19 cellular contexts compared by ENCODE assay signal in genomic region chr3:106965286-106965685, GRCh38.
A peak's percentile ranks its signal among the peaks of the same experiment; 100 is the strongest.
DNase-seq lines count a peak whose midpoint lies in the region; ATAC-seq, FAIRE-seq and TF ChIP-seq lines count a peak whose summit lies in the region.
"Had no signal": no experiment of that assay in that cellular context is flagged by ENCODE, and none has a peak within 500 bp of the region (broad histone marks: within the 10 kb centered on the region; RNA-seq: fewer than 3 reads in every experiment).

No MANE protein-coding gene starts in this region.

- no peaks in the 10 kb centered on the region for H3K79me2 ChIP-seq in H1 (ENCODE audit: control insufficient read depth in 1 of 2, insufficient read depth in 2 of 2, low read length in 2 of 2)

- H2AK5ac ChIP-seq in H1 (ENCODE audit: low read depth, low read length) = no peak overlapping the region

- POLR2A ChIA-PET in H1 (lab: Charles Lee; ENCODE audit: partially characterized antibody) = no interaction called here

- H3K4me1 ChIP-seq in left ventricle myocardium inferior (peaks cover 28% of the 10 kb centered on the region), right cardiac atrium (ENCODE audit: control insufficient read depth, insufficient read depth, low read length) (no peaks in the 10 kb centered on the region), H1 (replicated peaks in 1 of 4; ENCODE audit: control insufficient read depth in 3 of 4, insufficient read depth in 4 of 4, low read length in 3 of 4) (no peaks in the 10 kb centered on the region; a peak in 2 of 7 replicates), neuron (ENCODE audit: insufficient read depth, low read length) (peaks cover 23% of the 10 kb centered on the region)
- H3K4me1 ChIP-seq: BLaER1 treated with 17β-estradiol and CSF1 and Interleukin-3, amounts not matched to agents 10 nM and 100 nM had no signal

- H3K4me3 Mint-ChIP-seq in type B pancreatic cell = no peak overlapping the region
- H3K4me3 Mint-ChIP-seq: CD8-positive, alpha-beta memory T cell had no signal

- WGBS in right cardiac atrium = 62% methylated on average over 3 of the region's 3 CpGs
- WGBS in H1 (ENCODE audit: extremely low coverage in 1 of 2, insufficient coverage in 1 of 2, insufficient read length in 1 of 2, insufficient replicate concordance in 2 of 2, low coverage in 1 of 2, low lambda C conversion rate in 2 of 2, missing lambda C conversion rate in 1 of 2), 2 experiments = 90% methylated on average over 3 of the region's 3 CpGs; no CpG with 5 or more reads in 1 of the 2 experiments

- no peak overlapping the region for H2BK120ac ChIP-seq in H1 (replicated peaks; ENCODE audit: low read depth, low read length)

- no peak overlapping the region for H4K8ac ChIP-seq in H1 (ENCODE audit: extremely low read depth, insufficient read depth, low read length)

- ATAC-seq in right cardiac atrium (no peak), HG03342 (IDR thresholded peaks at IDR 0.05; ENCODE audit: unreplicated experiment) (no peak)

- no peak overlapping the region for H2BK15ac ChIP-seq in H1 (ENCODE audit: low read length)

- H2BK5ac ChIP-seq in H1 (ENCODE audit: low read depth, low read length) = no peak overlapping the region

- H3K36me3 Mint-ChIP-seq in type B pancreatic cell = no peaks in the 10 kb centered on the region
- H3K36me3 Mint-ChIP-seq: CD8-positive, alpha-beta memory T cell had no signal

- intact Hi-C loops in left ventricle myocardium inferior (cut with micrococcal nuclease) = no loop called here
- intact Hi-C loops in right cardiac atrium (cut with DNase I) = no loop called here

- no peak overlapping the region for H3K14ac ChIP-seq in H1 (ENCODE audit: insufficient read length)

- no peaks in the 10 kb centered on the region for H3K23me2 ChIP-seq in H1 (ENCODE audit: low read depth, low read length)

- no peaks in the 10 kb centered on the region for H3K79me1 ChIP-seq in H1 (ENCODE audit: low read depth, low read length)

- H3K4me1 Mint-ChIP-seq in type B pancreatic cell (ENCODE audit: unreplicated experiment) = peaks cover 20% of the 10 kb centered on the region
- H3K4me1 Mint-ChIP-seq: CD8-positive, alpha-beta memory T cell had no signal

- no peak overlapping the region for H3K4me2 ChIP-seq in H1 (ENCODE audit: insufficient read depth in 1 of 2, low read depth in 2 of 2, low read length in 2 of 2)
- H3K4me2 ChIP-seq: BLaER1 treated with 17β-estradiol and CSF1 and Interleukin-3, amounts not matched to agents 10 nM and 100 nM had no signal

- H2BK20ac ChIP-seq in H1 (ENCODE audit: low read length) = no peak overlapping the region

- no peak overlapping the region for H3K9ac ChIP-seq in H1 (replicated peaks in 1 of 4; ENCODE audit: extremely low read depth in 1 of 4, low read depth in 3 of 4, low read length in 3 of 4)
- H3K9ac ChIP-seq: BLaER1 treated with 17β-estradiol and CSF1 and Interleukin-3, amounts not matched to agents 10 nM and 100 nM had no signal

- FAIRE-seq in H1 (lab: Jason Lieb, UNC) = no peak
- FAIRE-seq: HTR-8/SVneo had no signal

- H3K27me3 ChIP-seq in left ventricle myocardium inferior (ENCODE audit: low read depth) (no peaks in the 10 kb centered on the region), right cardiac atrium (ENCODE audit: control insufficient read depth, insufficient read depth) (no peaks in the 10 kb centered on the region), H1 (replicated peaks in 1 of 4; ENCODE audit: control insufficient read depth in 3 of 4, extremely low read depth in 1 of 4, insufficient read depth in 3 of 4, low read length in 3 of 4) (no peaks in the 10 kb centered on the region), neuron (ENCODE audit: insufficient read depth, low read length) (no peaks in the 10 kb centered on the region)
- H3K27me3 ChIP-seq: BLaER1 treated with 17β-estradiol and CSF1 and Interleukin-3, amounts not matched to agents 10 nM and 100 nM had no signal

- TF ChIP-seq CTCF in left ventricle myocardium inferior (IDR thresholded peaks at IDR 0.05; ENCODE audit: borderline replicate concordance) (no peak), H1 (IDR thresholded peaks at IDR 0.05; ENCODE audit: control extremely low read depth in 1 of 3, insufficient read depth in 1 of 3, low read depth in 1 of 3, low read length in 3 of 3) (no peak), type B pancreatic cell (conservative IDR thresholded peaks at IDR 0.05) (no peak)

- H4K5ac ChIP-seq in H1 (ENCODE audit: insufficient read length, low read depth, low read length) = no peak overlapping the region

- H3K4me3 ChIP-seq in left ventricle myocardium inferior (no peak overlapping the region), right cardiac atrium (ENCODE audit: low read length) (no peak overlapping the region), H1 (ENCODE audit: extremely low read depth in 1 of 4, insufficient read depth in 2 of 4, low read depth in 3 of 4, low read length in 4 of 4) (no peak overlapping the region), neuron (ENCODE audit: low read length) (no peak overlapping the region)
- H3K4me3 ChIP-seq: BLaER1 treated with 17β-estradiol and CSF1 and Interleukin-3, amounts not matched to agents 10 nM and 100 nM had no signal

- H3K27ac Mint-ChIP-seq in type B pancreatic cell = no peak overlapping the region
- H3K27ac Mint-ChIP-seq: CD8-positive, alpha-beta memory T cell had no signal

- CTCF ChIA-PET in H1 (lab: Charles Lee; ENCODE audit: partially characterized antibody) = interaction anchor here (0.7 kb wide), 1 partner anchor 99 kb away, joined by 3 read pairs; no protein-coding TSS in a partner anchor

- H2AFZ ChIP-seq in H1 (ENCODE audit: low read length) (peak overlapping the region; percentile 90), neuron (ENCODE audit: low read depth, low read length) (peak overlapping the region; percentile 44)

- H2BK12ac ChIP-seq in H1 (ENCODE audit: low read depth, low read length) = no peak overlapping the region

- TF ChIP-seq EP300 in H1 (IDR thresholded peaks at IDR 0.05; ENCODE audit: borderline replicate concordance in 1 of 2, low read depth in 2 of 2, low read length in 2 of 2) = no peak

- TF ChIP-seq POLR2A in H1 (IDR thresholded peaks at IDR 0.05; ENCODE audit: control extremely low read depth in 1 of 2, low read depth in 2 of 2, low read length in 2 of 2) = no peak

- no peak overlapping the region for H3K23ac ChIP-seq in H1 (ENCODE audit: insufficient read length)

- no peaks in the 10 kb centered on the region for H3K9me3 Mint-ChIP-seq in type B pancreatic cell
- H3K9me3 Mint-ChIP-seq: CD8-positive, alpha-beta memory T cell had no signal

- no peak overlapping the region for H3K56ac ChIP-seq in H1 (replicated peaks; ENCODE audit: insufficient read length, low read depth, low read length)

- H4K20me1 ChIP-seq in H1 (replicated peaks in 1 of 2; ENCODE audit: control insufficient read depth in 1 of 2, insufficient read depth in 2 of 2, low read length in 2 of 2) = no peaks in the 10 kb centered on the region
- H4K20me1 ChIP-seq: BLaER1 treated with 17β-estradiol and CSF1 and Interleukin-3, amounts not matched to agents 10 nM and 100 nM had no signal

- DNase-seq in left ventricle myocardium inferior (no peak), right cardiac atrium (no peak), H1 (ENCODE audit: low read depth in 1 of 2, low spot score in 2 of 2) (no peak), HuH-7 (ENCODE audit: low spot score) (no peak), NK-92 (lab: John Stamatoyannopoulos, UW; ENCODE audit: unreplicated experiment) (no peak), type B pancreatic cell (ENCODE audit: extremely low spot score, unreplicated experiment) (no peak)
- DNase-seq: CD8-positive, alpha-beta memory T cell; H7; MV-4-11; NCI-H2029; NCI-H2171 treated with DMSO at 0.1 percent for 48 hours; NCI-H446 treated with DMSO at 0.1 percent for 48 hours; OCI-M1; SIG-M5 had no signal

- no peak for TF ChIP-seq RAD21 in H1 (IDR thresholded peaks at IDR 0.05 in 1 of 2, conservative IDR thresholded peaks at IDR 0.05 in 1 of 2; ENCODE audit: low read depth in 2 of 2, low read length in 2 of 2)

- H3K18ac ChIP-seq in H1 (ENCODE audit: extremely low read depth, low read length) = no peak overlapping the region

- no peaks in the 10 kb centered on the region for H3K9me3 ChIP-seq in left ventricle myocardium inferior (replicated peaks)
- no peaks in the 10 kb centered on the region for H3K9me3 ChIP-seq in right cardiac atrium (ENCODE audit: control insufficient read depth, low read length)
- no peaks in the 10 kb centered on the region for H3K9me3 ChIP-seq in H1 (ENCODE audit: insufficient read depth in 2 of 2, low read depth in 1 of 2, low read length in 1 of 2)
- no peaks in the 10 kb centered on the region for H3K9me3 ChIP-seq in neuron (ENCODE audit: low read length)

- no peak overlapping the region for H4K91ac ChIP-seq in H1 (replicated peaks; ENCODE audit: insufficient read length, low read length)

- peak overlapping the region; percentile 22 for H3K27ac ChIP-seq in left ventricle myocardium inferior (replicated peaks)
- H3K27ac ChIP-seq in right cardiac atrium (ENCODE audit: low read length) = no peak overlapping the region
- no peak overlapping the region for H3K27ac ChIP-seq in H1 (ENCODE audit: low read depth, low read length)
- H3K27ac ChIP-seq: BLaER1 treated with 17β-estradiol and CSF1 and Interleukin-3, amounts not matched to agents 10 nM and 100 nM; HL-60 had no signal

- H3K4ac ChIP-seq in H1 (replicated peaks; ENCODE audit: insufficient read length, low read depth, low read length) = no peak overlapping the region

- no peaks in the 10 kb centered on the region for H3K36me3 ChIP-seq in left ventricle myocardium inferior
- H3K36me3 ChIP-seq in H1 (ENCODE audit: control insufficient read depth in 2 of 4, insufficient read depth in 4 of 4, low read length in 3 of 4) = no peaks in the 10 kb centered on the region
- H3K36me3 ChIP-seq in neuron (ENCODE audit: insufficient read depth, low read length) = no peaks in the 10 kb centered on the region
- H3K36me3 ChIP-seq: BLaER1 treated with 17β-estradiol and CSF1 and Interleukin-3, amounts not matched to agents 10 nM and 100 nM had no signal

- no peaks in the 10 kb centered on the region for H3K27me3 Mint-ChIP-seq in type B pancreatic cell

TF ChIP-seq in H1, 55 proteins besides CTCF, POLR2A, EP300 and RAD21 (continues in another document):
- TF ChIP-seq EZH2 (IDR thresholded peaks at IDR 0.05; ENCODE audit: low read depth, low read length, severe bottlenecking) (no peak), GABPA (IDR thresholded peaks at IDR 0.05; ENCODE audit: borderline replicate concordance, insufficient read depth, low read length) (no peak)
